8 cellular contexts compared by ENCODE assay signal in genomic region chr21:18041012-18041411, GRCh38.
DNase-seq lines count a peak whose midpoint lies in the region; ATAC-seq, FAIRE-seq and TF ChIP-seq lines count a peak whose summit lies in the region.

No MANE protein-coding gene starts in this region.

- TF ChIP-seq POLR2A in esophagus squamous epithelium (IDR thresholded peaks at IDR 0.05): no peak

- H3K9me3 ChIP-seq in Caco-2 (no peaks in the 10 kb centered on the region), esophagus squamous epithelium (no peaks in the 10 kb centered on the region)

- no peaks in the 10 kb centered on the region for H3K27me3 Mint-ChIP-seq in Caco-2 (ENCODE audit: insufficient read depth, unreplicated experiment)
- H3K27me3 Mint-ChIP-seq in stimulated activated naive B cell treated with anti-CD40 and anti-IgM and Interleukin-4, amounts not matched to agents 10 μg/mL and 1 μg/mL and 100 μg/mL, for 72 hours: no peaks in the 10 kb centered on the region

- CTCF ChIA-PET in Caco-2 (lab: Charles Lee): no interaction called here

- TF ChIP-seq CTCF in Caco-2 (IDR thresholded peaks at IDR 0.05; ENCODE audit: insufficient read depth in 1 of 2, low read depth in 1 of 2, low read length in 1 of 2, severe bottlenecking in 1 of 2, unreplicated experiment in 1 of 2) (peak; percentile 37 to 70), esophagus squamous epithelium (IDR thresholded peaks at IDR 0.05) (peak in 1 of 6 experiments; percentile 41)

- no TSS peak for BruUV-seq in Caco-2 (replicated peaks; lab: Mats Ljungman, UMichigan)

- no peaks in the 10 kb centered on the region for H3K36me3 ChIP-seq in Caco-2 (ENCODE audit: control insufficient read depth, insufficient read depth, low read length)
- no peaks in the 10 kb centered on the region for H3K36me3 ChIP-seq in esophagus squamous epithelium

- no peaks in the 10 kb centered on the region for H3K4me1 ChIP-seq in Caco-2
- H3K4me1 ChIP-seq in esophagus squamous epithelium: no peaks in the 10 kb centered on the region

- H3K27ac Mint-ChIP-seq in Caco-2 (ENCODE audit: unreplicated experiment): no peak overlapping the region
- no peak overlapping the region for H3K27ac Mint-ChIP-seq in stimulated activated naive B cell treated with anti-CD40 and anti-IgM and Interleukin-4, amounts not matched to agents 10 μg/mL and 1 μg/mL and 100 μg/mL, for 72 hours

- 25 to 37% methylated on average over 3 of the region's 3 CpGs for WGBS in esophagus squamous epithelium, 2 donors

- H3K4me1 Mint-ChIP-seq in Caco-2 (ENCODE audit: low read depth, unreplicated experiment): no peaks in the 10 kb centered on the region
- no peaks in the 10 kb centered on the region for H3K4me1 Mint-ChIP-seq in stimulated activated naive B cell treated with anti-CD40 and anti-IgM and Interleukin-4, amounts not matched to agents 10 μg/mL and 1 μg/mL and 100 μg/mL, for 72 hours

- FAIRE-seq in endometrium (lab: Jason Lieb, UNC): peak; percentile 57

- POLR2A ChIA-PET in Caco-2 (lab: Charles Lee): no interaction called here

- H3K27ac ChIP-seq in esophagus squamous epithelium: no peak overlapping the region

- H3K9me3 Mint-ChIP-seq in Caco-2 (ENCODE audit: unreplicated experiment): no peaks in the 10 kb centered on the region
- H3K9me3 Mint-ChIP-seq in stimulated activated naive B cell treated with anti-CD40 and anti-IgM and Interleukin-4, amounts not matched to agents 10 μg/mL and 1 μg/mL and 100 μg/mL, for 72 hours: peaks cover 0 to 2% of the 10 kb centered on the region in 2 donors

- DNase-seq in Caco-2: peak; percentile 31 to 37
- peak; percentile 80 for DNase-seq in NCI-H524 treated with DMSO at 0.1 percent for 48 hours (lab: John Stamatoyannopoulos, UW)
- no peak for DNase-seq in stimulated activated naive B cell treated with anti-CD40 and anti-IgM and Interleukin-4, amounts not matched to agents 10 μg/mL and 1 μg/mL and 100 μg/mL, for 72 hours
- DNase-seq in esophagus squamous epithelium (lab: John Stamatoyannopoulos, UW): no peak
- no peak for DNase-seq in DMS153 treated with DMSO at 0.1 percent for 48 hours (lab: John Stamatoyannopoulos, UW; ENCODE audit: unreplicated experiment)

- H3K27me3 ChIP-seq in Caco-2 (replicated peaks; ENCODE audit: control insufficient read depth, insufficient read depth, low read length) (no peaks in the 10 kb centered on the region), esophagus squamous epithelium (no peaks in the 10 kb centered on the region)

- no peaks in the 10 kb centered on the region for H3K36me3 Mint-ChIP-seq in Caco-2 (ENCODE audit: insufficient read depth, unreplicated experiment)
- no peaks in the 10 kb centered on the region for H3K36me3 Mint-ChIP-seq in stimulated activated naive B cell treated with anti-CD40 and anti-IgM and Interleukin-4, amounts not matched to agents 10 μg/mL and 1 μg/mL and 100 μg/mL, for 72 hours

- H3K4me3 Mint-ChIP-seq in Caco-2 (ENCODE audit: unreplicated experiment): no peak overlapping the region
- H3K4me3 Mint-ChIP-seq in stimulated activated naive B cell treated with anti-CD40 and anti-IgM and Interleukin-4, amounts not matched to agents 10 μg/mL and 1 μg/mL and 100 μg/mL, for 72 hours: no peak overlapping the region

- no peak overlapping the region for H3K4me3 ChIP-seq in Caco-2 (ENCODE audit: low read depth, low read length)
- H3K4me3 ChIP-seq in esophagus squamous epithelium: no peak overlapping the region

- intact Hi-C loops in Caco-2 (cut with micrococcal nuclease; ENCODE audit: unreplicated experiment) (loop anchor here (2.0 to 10.0 kb wide), 3 partner anchors 124 to 364 kb away; no protein-coding TSS in a partner anchor), esophagus squamous epithelium (cut with DNase I) (no loop called here)

- peak; percentile 53 for ATAC-seq in HG02642 (IDR thresholded peaks at IDR 0.05; ENCODE audit: poor library complexity, unreplicated experiment)
- ATAC-seq in stimulated activated naive B cell treated with anti-CD40 and anti-IgM and Interleukin-4, amounts not matched to agents 10 μg/mL and 1 μg/mL and 100 μg/mL, for 72 hours (replicated peaks): peak; percentile 60
- ATAC-seq in HG03460 (IDR thresholded peaks at IDR 0.05; ENCODE audit: unreplicated experiment): no peak

Comparison
In these comparisons a context has a peak if more than half of its experiments do, and no peak if none do; other contexts are left out.
1. DNase-seq: peak in Caco-2 (2 of 2) and NCI-H524 treated with DMSO at 0.1 percent for 48 hours (single experiment); none in stimulated activated naive B cell treated with anti-CD40 and anti-IgM and Interleukin-4, amounts not matched to agents 10 μg/mL and 1 μg/mL and 100 μg/mL, for 72 hours (single experiment), esophagus squamous epithelium (single experiment) and DMS153 treated with DMSO at 0.1 percent for 48 hours (single experiment).